1 cellular context compared by ENCODE assay signal in the genomic region with DNA sequence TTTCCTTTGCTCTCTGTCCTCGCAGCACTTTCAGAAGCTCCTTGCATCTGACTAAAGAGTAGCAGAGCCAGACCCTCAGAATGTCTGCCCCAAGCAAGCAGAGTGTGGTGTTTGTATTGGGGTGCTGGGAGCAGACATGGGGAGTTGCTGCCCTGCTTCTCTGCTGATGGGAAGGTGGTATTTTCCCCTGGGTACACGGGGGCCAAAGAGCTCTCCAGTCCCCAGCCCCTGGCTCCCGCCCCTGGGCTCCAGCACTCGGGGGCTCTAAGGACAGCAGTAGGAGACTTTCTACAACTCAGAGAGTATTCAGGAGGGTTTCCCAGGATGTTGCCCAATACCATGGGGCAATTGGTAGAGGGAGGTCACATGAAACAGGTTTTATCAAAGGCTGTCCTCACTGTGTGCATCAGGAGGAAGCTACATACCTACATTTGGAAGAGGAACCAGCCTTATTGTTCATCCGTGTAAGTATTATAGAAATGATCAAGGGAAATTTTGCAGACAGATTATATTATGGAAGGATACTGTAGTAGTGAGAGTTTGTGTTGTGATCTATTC.
TF ChIP-seq lines count a peak whose summit lies in the region.

No MANE protein-coding gene starts in this region.

TF ChIP-seq in GM12878, 131 proteins besides CTCF, POLR2A, EP300 and RAD21:
- TF ChIP-seq, protein P1, sequence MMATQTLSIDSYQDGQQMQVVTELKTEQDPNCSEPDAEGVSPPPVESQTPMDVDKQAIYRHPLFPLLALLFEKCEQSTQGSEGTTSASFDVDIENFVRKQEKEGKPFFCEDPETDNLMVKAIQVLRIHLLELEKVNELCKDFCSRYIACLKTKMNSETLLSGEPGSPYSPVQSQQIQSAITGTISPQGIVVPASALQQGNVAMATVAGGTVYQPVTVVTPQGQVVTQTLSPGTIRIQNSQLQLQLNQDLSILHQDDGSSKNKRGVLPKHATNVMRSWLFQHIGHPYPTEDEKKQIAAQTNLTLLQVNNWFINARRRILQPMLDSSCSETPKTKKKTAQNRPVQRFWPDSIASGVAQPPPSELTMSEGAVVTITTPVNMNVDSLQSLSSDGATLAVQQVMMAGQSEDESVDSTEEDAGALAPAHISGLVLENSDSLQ (IDR thresholded peaks at IDR 0.05) = no peak
- no peak for TF ChIP-seq MYC (IDR thresholded peaks at IDR 0.05; ENCODE audit: insufficient read depth, insufficient read length, insufficient replicate concordance, low read length, severe bottlenecking)
- TF ChIP-seq RFX5 (IDR thresholded peaks at IDR 0.05; ENCODE audit: low read depth, low read length) = no peak
TF ChIP-seq in GM12878: peak in this region for 0.
